ENCODE assay signal across 8 cellular contexts in the genomic region with DNA sequence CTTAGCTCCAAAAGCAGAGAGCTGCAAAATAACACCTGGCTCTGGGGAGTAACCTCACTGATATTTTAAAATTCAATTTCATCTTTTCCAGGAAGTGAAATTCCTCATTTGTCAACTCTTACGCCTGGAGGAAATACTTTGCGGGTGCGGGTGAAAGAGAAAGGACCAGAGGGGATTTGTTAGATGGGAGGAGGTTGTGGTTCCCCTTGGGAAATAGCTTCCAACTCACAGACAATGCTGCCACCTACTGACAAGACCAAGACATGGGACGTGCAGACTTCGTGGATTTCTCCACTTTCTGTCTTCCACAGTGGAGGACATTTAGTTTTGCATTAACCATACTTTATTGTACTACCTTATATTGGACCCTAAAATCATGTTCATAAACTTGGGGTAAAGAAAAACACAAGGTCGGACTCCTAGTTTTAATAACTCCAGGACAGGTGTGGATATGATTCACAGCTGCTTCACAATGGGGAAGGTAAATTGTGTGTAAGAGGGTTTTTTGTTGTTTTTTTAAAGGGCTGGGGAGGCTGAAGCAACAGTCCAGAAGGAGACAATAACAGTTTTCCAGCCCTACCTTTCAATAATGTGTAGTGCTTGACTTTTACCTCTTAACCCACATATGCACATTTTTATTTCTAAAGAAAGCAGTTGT. TPM values are rescaled to one million over a fixed set of nuclear protein-coding genes. Genes with fewer than 3 reads are reported as not detected.
A peak's percentile ranks its signal among the peaks of the same experiment; 100 is the strongest.
DNase-seq lines count a peak whose midpoint lies in the region; ATAC-seq and TF ChIP-seq lines count a peak whose summit lies in the region.

No MANE protein-coding gene starts in this region.

- H3K27me3 Mint-ChIP-seq in chondrocyte (ENCODE audit: low read depth) = no peaks in the 10 kb centered on the region

- ATAC-seq in HG03108 (IDR thresholded peaks at IDR 0.05; ENCODE audit: unreplicated experiment) (peak; percentile 71), left lung (peak; percentile 95), HG02884 (IDR thresholded peaks at IDR 0.05; ENCODE audit: unreplicated experiment) (no peak)

- H3K4me3 ChIP-seq in left lung = no peak overlapping the region

- peak; percentile 99 for TF ChIP-seq CTCF in chondrocyte (IDR thresholded peaks at IDR 0.05)
- peak; percentile 88 to 90 for TF ChIP-seq CTCF in left lung (IDR thresholded peaks at IDR 0.05)

- intact Hi-C loops in left lung (cut with DNase I) = loop anchor here in 1 of 2 donors (5.0 kb wide), 1 partner anchor 466 kb away; no protein-coding TSS in a partner anchor

- no peak overlapping the region for H3K27ac Mint-ChIP-seq in chondrocyte (ENCODE audit: unreplicated experiment)

- no peaks in the 10 kb centered on the region for H3K27me3 ChIP-seq in left lung

- peaks cover 75% of the 10 kb centered on the region for H3K4me1 Mint-ChIP-seq in chondrocyte (ENCODE audit: low read depth)

- H3K27ac ChIP-seq in left lung = no peak overlapping the region

- no peaks in the 10 kb centered on the region for H3K9me3 Mint-ChIP-seq in chondrocyte (ENCODE audit: low read depth)

- H3K36me3 ChIP-seq in left lung = no peaks in the 10 kb centered on the region

- H3K9me3 ChIP-seq in left lung = no peaks in the 10 kb centered on the region

- DNase-seq in GF-D8 (lab: John Stamatoyannopoulos, UW) = peak; percentile 35
- DNase-seq in NCI-H226 = peak; percentile 74
- DNase-seq in activated CD4-positive, CD25-positive, alpha-beta regulatory T cell (lab: John Stamatoyannopoulos, UW) = peak; percentile 18 to 30 (median 26)
- no peak for DNase-seq in chondrocyte (ENCODE audit: low spot score)
- no peak for DNase-seq in left lung
- peak; percentile 38 to 62 for DNase-seq in stimulated activated CD4-positive, alpha-beta T cell treated with anti-CD3 and anti-CD28 coated beads, Interleukin-4, amount 100 ng/mL, for 48 hours (ENCODE audit: low read depth in 2 of 2)

- peak overlapping the region; percentile 45 for H3K4me3 Mint-ChIP-seq in chondrocyte (ENCODE audit: unreplicated experiment)

- peaks cover 0 to 28% of the 10 kb centered on the region in 2 donors for H3K4me1 ChIP-seq in left lung

- H3K36me3 Mint-ChIP-seq in chondrocyte (ENCODE audit: low read depth) = no peaks in the 10 kb centered on the region

RNA-seq across cellular contexts. Expression of a gene that starts 10.8 kb away (rescaled TPM):
- total RNA-seq in chondrocyte (6.1 to 6.4 TPM (median 6.3 TPM) in 3 replicates), left lung (10 to 100 TPM; 11.5 to 15.5 TPM)

RNA-seq across cellular contexts. Expression of a gene that starts 45.5 kb away (rescaled TPM):
- 68.0 to 160 TPM (median 74.4 TPM) in 3 replicates for total RNA-seq in chondrocyte
- 1 to 10 TPM; 3.3 to 4.5 TPM for total RNA-seq in left lung

Comparison
In these comparisons a context has a peak if more than half of its experiments do, and no peak if none do; other contexts are left out.
1. DNase-seq: peak in GF-D8 (single experiment), NCI-H226 (single experiment), activated CD4-positive, CD25-positive, alpha-beta regulatory T cell (4 of 4) and stimulated activated CD4-positive, alpha-beta T cell treated with anti-CD3 and anti-CD28 coated beads, Interleukin-4, amount 100 ng/mL, for 48 hours (2 of 2); none in chondrocyte (single experiment) and left lung (0 of 2).
2. RNA of a gene that starts 45.5 kb away (total RNA-seq): 68.0 to 160 TPM in chondrocyte; 3.3 to 4.5 TPM in left lung; every median in the first group is over 10 times any median in the second.